Comparison of ENCODE assay signal across 8 cellular contexts in genomic region chr14:74083784-74084276, GRCh38. TPM values are rescaled to one million over a fixed set of nuclear protein-coding genes. Genes with fewer than 3 reads are reported as not detected.
DNase-seq lines count a peak whose midpoint lies in the region; ATAC-seq and TF ChIP-seq lines count a peak whose summit lies in the region.

No MANE protein-coding gene starts in this region.

- TF ChIP-seq CTCF in astrocyte of the cerebellum (IDR thresholded peaks at IDR 0.05; ENCODE audit: low read depth, low read length, missing control alignments) (no peak), kidney epithelial cell (IDR thresholded peaks at IDR 0.05; ENCODE audit: insufficient read depth, low read length, poor library complexity, severe bottlenecking) (no peak)

- in situ Hi-C loops in astrocyte of the cerebellum (cut with HindIII; ENCODE audit: low sequenced_read_pairs) = no loop called here

- H3K27me3 ChIP-seq in kidney epithelial cell (ENCODE audit: control insufficient read depth, insufficient read depth, low read length) = no peaks in the 10 kb centered on the region

- no peaks in the 10 kb centered on the region for H3K36me3 ChIP-seq in kidney epithelial cell (ENCODE audit: control insufficient read depth, insufficient read depth, low read length)

- H3K27ac ChIP-seq in temporal lobe (ENCODE audit: low read depth, low read length) = peak overlapping the region; percentile 90

- DNase-seq in astrocyte of the cerebellum (ENCODE audit: low read depth) (no peak), kidney epithelial cell (ENCODE audit: low read depth) (no peak), NCI-H1092 treated with DMSO at 0.1 percent for 48 hours (lab: John Stamatoyannopoulos, UW) (no peak), HEK293T (ENCODE audit: extremely low spot score) (no peak)

- CTCF ChIA-PET in HEK293T (lab: Yijun Ruan, JAX) = interaction anchor here (0.6 to 0.9 kb wide), 3 partner anchors 28 to 167 kb away, joined by 3 to 5 read pairs (median 4); no protein-coding TSS in a partner anchor

- H3K4me3 ChIP-seq in astrocyte of the cerebellum (ENCODE audit: low read depth, low read length) (peak overlapping the region; percentile 74), kidney epithelial cell (ENCODE audit: low read depth, low read length) (peak overlapping the region; percentile 61)

- ATAC-seq in GM18867 (IDR thresholded peaks at IDR 0.05; ENCODE audit: unreplicated experiment) (peak; percentile 19), HG03139 (IDR thresholded peaks at IDR 0.05; ENCODE audit: unreplicated experiment) (peak; percentile 20), GM18858 (IDR thresholded peaks at IDR 0.05; ENCODE audit: unreplicated experiment) (no peak)

- POLR2A ChIA-PET in HEK293T (lab: Yijun Ruan, JAX) = interaction anchor here (1.1 to 2.1 kb wide), 2 partner anchors 10 to 13 kb away, joined by 3 to 6 read pairs; no protein-coding TSS in a partner anchor

TF ChIP-seq in HEK293T, 16 proteins besides CTCF, POLR2A, EP300 and RAD21:
- TF ChIP-seq ZNF384 (IDR thresholded peaks at IDR 0.05) (no peak), BHLHE40 (IDR thresholded peaks at IDR 0.05; ENCODE audit: borderline replicate concordance) (no peak), FOXK2 (IDR thresholded peaks at IDR 0.05) (no peak), SP1 (IDR thresholded peaks at IDR 0.05) (no peak)

RNA-seq across cellular contexts. Expression of gene ALDH6A1, which starts 0.4 kb away (rescaled TPM):
- total RNA-seq in kidney epithelial cell (11.1 and 12.5 TPM in 2 replicates), temporal lobe (22.4 TPM)

RNA-seq across cellular contexts. Expression of gene LIN52, which starts 0.9 kb away (rescaled TPM):
- 7.8 and 8.3 TPM in 2 replicates for total RNA-seq in kidney epithelial cell
- total RNA-seq in temporal lobe = 14.0 TPM
